In genomic region chr5:55338810-55339243, GRCh38 we compare ENCODE assay signal across 13 cellular contexts. TPM values are rescaled to one million over a fixed set of nuclear protein-coding genes. Genes with fewer than 3 reads are reported as not detected.
DNase-seq lines count a peak whose midpoint lies in the region; ATAC-seq, FAIRE-seq and TF ChIP-seq lines count a peak whose summit lies in the region.
"Had no signal": no experiment of that assay in that cellular context is flagged by ENCODE, and none has a peak within 500 bp of the region (broad histone marks: within the 10 kb centered on the region; RNA-seq: fewer than 3 reads in every experiment).

No MANE protein-coding gene starts in this region.

- DNase-seq in GM12891 (ENCODE audit: insufficient read length, low spot score) (no peak), BE2C (no peak), glomerular visceral epithelial cell (ENCODE audit: extremely low spot score) (no peak), H4 (ENCODE audit: low spot score) (no peak), breast epithelium (ENCODE audit: low spot score in 2 of 2) (no peak)
- peak; percentile 80 for DNase-seq in activated CD4-positive, alpha-beta T cell treated with anti-CD3 and anti-CD28 coated beads for 48 hours
- no peak for DNase-seq in natural killer cell treated with Interleukin-12 subunit alpha and Interleukin-12 subunit beta and Interleukin-15 and Interleukin-18, amount 100 ng/mL, for 72 hours (ENCODE audit: low spot score)
- DNase-seq: activated gamma-delta T cell, gastrocnemius medialis, NCI-H524, upper lobe of right lung had no signal

- H3K27me3 Mint-ChIP-seq in natural killer cell treated with Interleukin-12 subunit alpha and Interleukin-12 subunit beta and Interleukin-15 and Interleukin-18, amount 100 ng/mL, for 72 hours, result no peaks in the 10 kb centered on the region

- intact Hi-C loops in breast epithelium (cut with DNase I; ENCODE audit: low total_unique reads), result no loop called here

- H3K27ac Mint-ChIP-seq in natural killer cell treated with Interleukin-12 subunit alpha and Interleukin-12 subunit beta and Interleukin-15 and Interleukin-18, amount 100 ng/mL, for 72 hours, result peak overlapping the region; percentile 38 to 73

- H3K27me3 ChIP-seq in BE2C (no peaks in the 10 kb centered on the region), breast epithelium (no peaks in the 10 kb centered on the region)
- H3K27me3 ChIP-seq: gastrocnemius medialis, upper lobe of right lung had no signal

- ATAC-seq in GM21723 (IDR thresholded peaks at IDR 0.05; ENCODE audit: unreplicated experiment), result peak; percentile 82
- peak in 1 of 2 donors; percentile 56 for ATAC-seq in natural killer cell treated with Interleukin-12 subunit alpha and Interleukin-12 subunit beta and Interleukin-15 and Interleukin-18, amount 100 ng/mL, for 72 hours
- ATAC-seq: gastrocnemius medialis, upper lobe of right lung had no signal

- peaks cover 6% of the 10 kb centered on the region for H3K36me3 Mint-ChIP-seq in natural killer cell treated with Interleukin-12 subunit alpha and Interleukin-12 subunit beta and Interleukin-15 and Interleukin-18, amount 100 ng/mL, for 72 hours

- peak overlapping the region; percentile 49 for H3K4me3 Mint-ChIP-seq in natural killer cell treated with Interleukin-12 subunit alpha and Interleukin-12 subunit beta and Interleukin-15 and Interleukin-18, amount 100 ng/mL, for 72 hours
- H3K4me3 Mint-ChIP-seq: neural crest cell had no signal

- H3K9me3 Mint-ChIP-seq in natural killer cell treated with Interleukin-12 subunit alpha and Interleukin-12 subunit beta and Interleukin-15 and Interleukin-18, amount 100 ng/mL, for 72 hours, result no peaks in the 10 kb centered on the region
- H3K9me3 Mint-ChIP-seq: neural crest cell had no signal

- no peak overlapping the region for H3K27ac ChIP-seq in breast epithelium
- H3K27ac ChIP-seq: gastrocnemius medialis, upper lobe of right lung had no signal

- no peak for TF ChIP-seq POLR2A in GM12891 (IDR thresholded peaks at IDR 0.05; ENCODE audit: low read depth, low read length)
- no peak for TF ChIP-seq POLR2A in breast epithelium (IDR thresholded peaks at IDR 0.05)

- no peak for FAIRE-seq in GM12891 (lab: Jason Lieb, UNC)

- H3K4me1 ChIP-seq in BE2C (no peaks in the 10 kb centered on the region), breast epithelium (no peaks in the 10 kb centered on the region)
- H3K4me1 ChIP-seq: upper lobe of right lung had no signal

- H3K36me3 ChIP-seq in BE2C (peaks cover 35% of the 10 kb centered on the region), breast epithelium (no peaks in the 10 kb centered on the region)

- H3K9me3 ChIP-seq in BE2C (no peaks in the 10 kb centered on the region), breast epithelium (no peaks in the 10 kb centered on the region)
- H3K9me3 ChIP-seq: gastrocnemius medialis, upper lobe of right lung had no signal

- H3K4me1 Mint-ChIP-seq in natural killer cell treated with Interleukin-12 subunit alpha and Interleukin-12 subunit beta and Interleukin-15 and Interleukin-18, amount 100 ng/mL, for 72 hours (ENCODE audit: low read depth in 2 of 2), result peaks cover 13 to 18% of the 10 kb centered on the region in 2 donors
- H3K4me1 Mint-ChIP-seq: neural crest cell had no signal

- TF ChIP-seq CTCF in BE2C (IDR thresholded peaks at IDR 0.05; ENCODE audit: low read depth, low read length) (no peak), breast epithelium (IDR thresholded peaks at IDR 0.05) (no peak)

- H3K4me3 ChIP-seq in BE2C (ENCODE audit: low read depth, low read length), result no peak overlapping the region
- no peak overlapping the region for H3K4me3 ChIP-seq in breast epithelium
- H3K4me3 ChIP-seq: gastrocnemius medialis, upper lobe of right lung had no signal

TF ChIP-seq in GM12891, 5 proteins besides CTCF, POLR2A, EP300 and RAD21:
- TF ChIP-seq POU2F2 (IDR thresholded peaks at IDR 0.05; ENCODE audit: low read depth, low read length) (no peak), SPI1 (IDR thresholded peaks at IDR 0.05; ENCODE audit: low read depth, low read length) (0 out of 2 replicates have a peak, but pooled peaks have one; percentile 19), TAF1 (IDR thresholded peaks at IDR 0.05; ENCODE audit: low read depth, low read length) (no peak), PAX5 (IDR thresholded peaks at IDR 0.05; ENCODE audit: insufficient read depth, low read length, severe bottlenecking) (no peak), POLR2AphosphoS5 (IDR thresholded peaks at IDR 0.05; ENCODE audit: low read depth, low read length) (no peak)
TF ChIP-seq in GM12891: peak in this region for 1.

RNA-seq across cellular contexts. Expression of gene MTREX, which starts 31.0 kb away (rescaled TPM):
- polyA plus RNA-seq in GM12891 (2012; ENCODE audit: low read depth, missing spikeins), result 26.4 TPM
- total RNA-seq in natural killer cell treated with Interleukin-12 subunit alpha and Interleukin-12 subunit beta and Interleukin-15 and Interleukin-18, amount 100 ng/mL, for 72 hours, result 10 to 100 TPM; 72.9 to 95.9 TPM
- 61.6 TPM for polyA plus RNA-seq in BE2C (2012; ENCODE audit: insufficient read depth, insufficient read length, low read depth)
- total RNA-seq in H4 (2014; rRNA removed; shearing (Covaris generic)), result 95.0 and 125 TPM in 2 replicates
- 100 to 1,000 TPM in 1 of 3 donors, 10 to 100 TPM in 2; 95.7 to 107 (median 98.8) TPM for total RNA-seq in breast epithelium

RNA-seq across cellular contexts. Expression of gene DHX29, which starts 31.3 kb away (rescaled TPM):
- 7.7 TPM for polyA plus RNA-seq in GM12891 (2012; ENCODE audit: low read depth, missing spikeins)
- 10 to 100 TPM; 19.2 to 22.1 TPM for total RNA-seq in natural killer cell treated with Interleukin-12 subunit alpha and Interleukin-12 subunit beta and Interleukin-15 and Interleukin-18, amount 100 ng/mL, for 72 hours
- polyA plus RNA-seq in BE2C (2012; ENCODE audit: insufficient read depth, insufficient read length, low read depth), result 22.0 TPM
- 22.6 and 26.8 TPM in 2 replicates for total RNA-seq in H4 (2014; rRNA removed; shearing (Covaris generic))
- total RNA-seq in breast epithelium, result 10 to 100 TPM; 28.3 to 40.1 (median 31.1) TPM
